ENCODE assay signal across 15 cellular contexts in genomic region chr4:3315566-3315965, GRCh38.
"Had no signal": no experiment of that assay in that cellular context is flagged by ENCODE, and none has a peak within 500 bp of the region (broad histone marks: within the 10 kb centered on the region; RNA-seq: fewer than 3 reads in every experiment).

No MANE protein-coding gene starts in this region.

- H3K4me3 Mint-ChIP-seq: activated naive CD4-positive, alpha-beta T cell treated with anti-CD3 and anti-CD28 coated beads, Interleukin-2, amount 10 ng/mL, durations not matched to agents 7 days and 5 days; neural progenitor cell; stimulated activated naive B cell treated with anti-CD40 and anti-IgM and Interleukin-4, amounts not matched to agents 10 μg/mL and 1 μg/mL and 100 μg/mL, for 72 hours; T-helper 17 cell had no signal

- H3K9me3 ChIP-seq: lower lobe of right lung, pancreas, SJCRH30, tibial artery had no signal

- H3K4me3 ChIP-seq: lower lobe of right lung, neural progenitor cell, pancreas, SJCRH30, tibial artery had no signal

- H3K9me3 Mint-ChIP-seq: activated naive CD4-positive, alpha-beta T cell treated with anti-CD3 and anti-CD28 coated beads, Interleukin-2, amount 10 ng/mL, durations not matched to agents 7 days and 5 days; neural progenitor cell; stimulated activated naive B cell treated with anti-CD40 and anti-IgM and Interleukin-4, amounts not matched to agents 10 μg/mL and 1 μg/mL and 100 μg/mL, for 72 hours had no signal

- H3K36me3 Mint-ChIP-seq: activated naive CD4-positive, alpha-beta T cell treated with anti-CD3 and anti-CD28 coated beads, Interleukin-2, amount 10 ng/mL, durations not matched to agents 7 days and 5 days had no signal

- ATAC-seq: lower lobe of right lung; pancreas; stimulated activated naive B cell treated with anti-CD40 and anti-IgM and Interleukin-4, amounts not matched to agents 10 μg/mL and 1 μg/mL and 100 μg/mL, for 72 hours; T-helper 17 cell had no signal

- H3K4me2 ChIP-seq: neural progenitor cell had no signal

- H3K4me1 Mint-ChIP-seq: activated naive CD4-positive, alpha-beta T cell treated with anti-CD3 and anti-CD28 coated beads, Interleukin-2, amount 10 ng/mL, durations not matched to agents 7 days and 5 days had no signal

- DNase-seq: activated CD4-positive, alpha-beta T cell treated with anti-CD3 and anti-CD28 coated beads, Interleukin-2, amount 50 U/mL, for 48 hours; activated naive CD4-positive, alpha-beta T cell treated with anti-CD3 and anti-CD28 coated beads, Interleukin-2, amount 10 ng/mL, durations not matched to agents 7 days and 5 days; foreskin fibroblast; glutamatergic neuron; hypothalamus; lower lobe of right lung; midbrain; SJCRH30; stimulated activated CD4-positive, alpha-beta T cell treated with anti-CD3 and anti-CD28 coated beads, Interleukin-2, amount 100 ng/mL, for 48 hours; stimulated activated naive B cell treated with anti-CD40 and anti-IgM and Interleukin-4, amounts not matched to agents 10 μg/mL and 1 μg/mL and 100 μg/mL, for 72 hours; T-helper 17 cell; WERI-Rb-1 had no signal

- H3K9ac ChIP-seq: neural progenitor cell had no signal

- H3K27ac Mint-ChIP-seq: activated naive CD4-positive, alpha-beta T cell treated with anti-CD3 and anti-CD28 coated beads, Interleukin-2, amount 10 ng/mL, durations not matched to agents 7 days and 5 days; neural progenitor cell; stimulated activated naive B cell treated with anti-CD40 and anti-IgM and Interleukin-4, amounts not matched to agents 10 μg/mL and 1 μg/mL and 100 μg/mL, for 72 hours had no signal

- H3K27me3 ChIP-seq: neural progenitor cell, pancreas, SJCRH30, tibial artery had no signal

- H3K4me1 ChIP-seq: pancreas, SJCRH30, tibial artery had no signal

- H3K27me3 Mint-ChIP-seq: stimulated activated naive B cell treated with anti-CD40 and anti-IgM and Interleukin-4, amounts not matched to agents 10 μg/mL and 1 μg/mL and 100 μg/mL, for 72 hours; T-helper 17 cell had no signal

- H2AFZ ChIP-seq: neural progenitor cell had no signal

- H3K36me3 ChIP-seq: neural progenitor cell had no signal

- H3K27ac ChIP-seq: lower lobe of right lung, neural progenitor cell, pancreas, SJCRH30, tibial artery, WERI-Rb-1 had no signal
